8 cellular contexts compared by ENCODE assay signal in the genomic region with DNA sequence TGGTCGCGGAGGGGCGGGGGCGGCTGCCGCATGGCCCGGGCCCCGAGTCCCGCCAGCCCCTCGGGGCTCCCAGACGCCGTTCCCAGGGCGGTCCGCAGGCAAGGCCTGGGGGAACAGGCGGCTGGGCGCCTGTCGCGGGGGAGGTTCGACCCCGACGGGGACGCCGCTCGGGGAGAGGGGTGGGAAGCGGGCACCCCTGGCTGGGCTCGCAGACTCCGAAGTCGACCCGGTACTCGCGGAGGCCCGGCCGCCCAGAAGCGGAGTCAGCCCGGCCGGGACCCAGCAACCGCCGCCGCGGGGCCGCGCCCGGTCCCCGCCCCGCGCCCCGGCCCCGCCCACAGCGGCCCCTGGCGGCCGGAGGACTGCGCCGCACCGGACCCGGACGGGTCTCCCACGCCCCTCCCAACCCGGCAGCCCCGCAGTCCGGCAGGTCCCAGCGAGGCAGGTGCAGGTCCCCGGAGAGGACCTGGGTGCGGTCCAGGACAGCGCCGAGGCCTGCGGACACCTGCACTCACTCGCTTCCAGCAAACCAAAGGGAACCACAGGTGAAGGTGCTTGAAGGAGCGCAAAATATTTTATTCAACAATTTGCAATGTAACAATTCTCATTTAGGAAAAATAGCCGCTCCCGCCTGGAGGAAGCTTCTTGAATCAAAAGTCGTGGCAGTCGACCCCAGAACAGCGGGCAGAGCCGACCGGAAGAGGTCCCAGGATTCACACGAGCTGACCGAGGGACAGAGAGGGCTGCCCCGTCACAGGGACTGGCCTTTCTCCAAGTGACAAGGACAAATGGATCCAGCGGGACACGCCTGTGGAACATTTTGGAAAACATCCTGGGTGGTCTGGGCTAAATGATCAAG. TPM values are rescaled to one million over a fixed set of nuclear protein-coding genes. Genes with fewer than 3 reads are reported as not detected.
DNase-seq lines count a peak whose midpoint lies in the region; ATAC-seq and TF ChIP-seq lines count a peak whose summit lies in the region.

A gene with protein sequence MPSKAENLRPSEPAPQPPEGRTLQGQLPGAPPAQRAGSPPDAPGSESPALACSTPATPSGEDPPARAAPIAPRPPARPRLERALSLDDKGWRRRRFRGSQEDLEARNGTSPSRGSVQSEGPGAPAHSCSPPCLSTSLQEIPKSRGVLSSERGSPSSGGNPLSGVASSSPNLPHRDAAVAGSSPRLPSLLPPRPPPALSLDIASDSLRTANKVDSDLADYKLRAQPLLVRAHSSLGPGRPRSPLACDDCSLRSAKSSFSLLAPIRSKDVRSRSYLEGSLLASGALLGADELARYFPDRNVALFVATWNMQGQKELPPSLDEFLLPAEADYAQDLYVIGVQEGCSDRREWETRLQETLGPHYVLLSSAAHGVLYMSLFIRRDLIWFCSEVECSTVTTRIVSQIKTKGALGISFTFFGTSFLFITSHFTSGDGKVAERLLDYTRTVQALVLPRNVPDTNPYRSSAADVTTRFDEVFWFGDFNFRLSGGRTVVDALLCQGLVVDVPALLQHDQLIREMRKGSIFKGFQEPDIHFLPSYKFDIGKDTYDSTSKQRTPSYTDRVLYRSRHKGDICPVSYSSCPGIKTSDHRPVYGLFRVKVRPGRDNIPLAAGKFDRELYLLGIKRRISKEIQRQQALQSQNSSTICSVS (minus strand): TSS at position 296 of the 859 bp plus-strand sequence. CDS start 426 bp downstream, outside the sequence.

- H3K4me2 ChIP-seq in mesenchymal stem cell (ENCODE audit: low read length, poor library complexity, severe bottlenecking): peak within 1 kb of the TSS; percentile 90

- H2AFZ ChIP-seq in mesenchymal stem cell (ENCODE audit: low read depth, low read length): peak within 1 kb of the TSS; percentile 15

- WGBS in mesenchymal stem cell: 10% methylated on average over 59 of the region's 79 CpGs

- ATAC-seq in HG02970 (IDR thresholded peaks at IDR 0.05; ENCODE audit: low FRiP score, unreplicated experiment): peak; percentile 61

- no peaks in the 10 kb centered on the region for H3K9me3 ChIP-seq in effector memory CD4-positive, alpha-beta T cell (ENCODE audit: control insufficient read depth, low read length)
- H3K9me3 ChIP-seq in mesenchymal stem cell (ENCODE audit: control insufficient read depth, low read length): no peaks in the 10 kb centered on the region

- H3K27ac ChIP-seq in 22Rv1: peak within 1 kb of the TSS; percentile 70
- H3K27ac ChIP-seq in effector memory CD4-positive, alpha-beta T cell (ENCODE audit: insufficient read depth, low read length, poor library complexity, severe bottlenecking): peak within 1 kb of the TSS; percentile 71
- no peak within 1 kb of the TSS for H3K27ac ChIP-seq in mesenchymal stem cell (ENCODE audit: low read length, poor library complexity, severe bottlenecking)

- H3K23ac ChIP-seq in mesenchymal stem cell (ENCODE audit: low read length in 2 of 2): peak within 1 kb of the TSS; percentile 15 to 95

- no peak within 1 kb of the TSS for H2BK5ac ChIP-seq in mesenchymal stem cell (ENCODE audit: low read depth, low read length, poor library complexity, severe bottlenecking)

- peak within 1 kb of the TSS; percentile 87 for H3K9ac ChIP-seq in mesenchymal stem cell (ENCODE audit: low read length)

- peaks cover 35% of the 10 kb centered on the region for H3K79me1 ChIP-seq in mesenchymal stem cell (replicated peaks; ENCODE audit: low read length, poor library complexity, severe bottlenecking)

- H4K8ac ChIP-seq in mesenchymal stem cell (ENCODE audit: low read length): no peak within 1 kb of the TSS

- H3K4ac ChIP-seq in mesenchymal stem cell (ENCODE audit: low read depth in 1 of 2, low read length in 2 of 2): peak within 1 kb of the TSS in 1 of 2 experiments; percentile 95

- TF ChIP-seq CTCF in 22Rv1 (IDR thresholded peaks at IDR 0.05) (peak; percentile 98), GM13977 (IDR thresholded peaks at IDR 0.05; ENCODE audit: extremely low read depth, insufficient read depth, missing control alignments) (peak; percentile 75)

- peak within 1 kb of the TSS; percentile 61 for H3K4me3 ChIP-seq in effector memory CD4-positive, alpha-beta T cell (ENCODE audit: insufficient read depth, low read depth, low read length, poor library complexity, severe bottlenecking)
- H3K4me3 ChIP-seq in mesenchymal stem cell (ENCODE audit: insufficient read depth in 1 of 2, low read depth in 1 of 2, low read length in 2 of 2): peak within 1 kb of the TSS; percentile 84 to 91

- H2AK5ac ChIP-seq in mesenchymal stem cell (ENCODE audit: low read length, severe bottlenecking): no peak within 1 kb of the TSS

- DNase-seq in GM13977 (ENCODE audit: low spot score) (peak; percentile 98), NCI-H345 (lab: John Stamatoyannopoulos, UW) (peak; percentile 75), mesenchymal stem cell (peak; percentile 70)
- DNase-seq in activated CD8-positive, alpha-beta memory T cell treated with anti-CD3 and anti-CD28 coated beads for 1 hour (ENCODE audit: extremely low read depth in 1 of 2, low read depth in 1 of 2): peak; percentile 45 to 82
- peak; percentile 63 to 74 (median 71) for DNase-seq in effector memory CD4-positive, alpha-beta T cell
- peak; percentile 75 for DNase-seq in stimulated activated CD8-positive, alpha-beta memory T cell treated with anti-CD3 and anti-CD28 coated beads, Interleukin-12 subunit alpha, Interleukin-12 subunit beta, amount 100 ng/mL, for 4 hours (ENCODE audit: low read depth)

- H2BK12ac ChIP-seq in mesenchymal stem cell (ENCODE audit: low read length in 2 of 2): peak within 1 kb of the TSS in 1 of 2 experiments; percentile 45

- H3K4me1 ChIP-seq in effector memory CD4-positive, alpha-beta T cell (ENCODE audit: control insufficient read depth, insufficient read depth, low read length, poor library complexity, severe bottlenecking): peaks cover 18% of the 10 kb centered on the region
- H3K4me1 ChIP-seq in mesenchymal stem cell (ENCODE audit: control insufficient read depth, insufficient read depth, low read depth, low read length): peaks cover 43% of the 10 kb centered on the region

- H2BK120ac ChIP-seq in mesenchymal stem cell (ENCODE audit: low read depth, low read length): peak within 1 kb of the TSS; percentile 11

- no peak within 1 kb of the TSS for H2BK15ac ChIP-seq in mesenchymal stem cell (ENCODE audit: low read depth, poor library complexity, severe bottlenecking)

- peak within 1 kb of the TSS; percentile 56 for H4K91ac ChIP-seq in mesenchymal stem cell (ENCODE audit: low read length)

- peaks cover 21% of the 10 kb centered on the region for H3K36me3 ChIP-seq in effector memory CD4-positive, alpha-beta T cell (ENCODE audit: control insufficient read depth, insufficient read depth, low read length)
- H3K36me3 ChIP-seq in mesenchymal stem cell (ENCODE audit: control insufficient read depth in 1 of 2, insufficient read depth in 2 of 2, low read depth in 1 of 2, low read length in 2 of 2): peaks cover 53 to 67% of the 10 kb centered on the region in 2 experiments

- peak within 1 kb of the TSS; percentile 30 to 86 for H3K18ac ChIP-seq in mesenchymal stem cell (ENCODE audit: low read depth in 1 of 2, low read length in 2 of 2)

- in situ Hi-C loops in GM13977 (cut with MboI; ENCODE audit: low pct_unique_long_range_greater_than_20kb, low sequenced_read_pairs, unreplicated experiment): no loop called here

- peak within 1 kb of the TSS in 1 of 2 experiments; percentile 96 for H3K14ac ChIP-seq in mesenchymal stem cell (ENCODE audit: low read length in 2 of 2)

- no peaks in the 10 kb centered on the region for H3K27me3 ChIP-seq in effector memory CD4-positive, alpha-beta T cell (replicated peaks; ENCODE audit: control insufficient read depth, insufficient read depth, low read length, poor library complexity, severe bottlenecking)
- H3K27me3 ChIP-seq in mesenchymal stem cell (ENCODE audit: control insufficient read depth in 1 of 2, insufficient read depth in 1 of 2, low read length in 2 of 2): no peaks in the 10 kb centered on the region

RNA-seq across cellular contexts. Expression of the gene that starts here (rescaled TPM):
- polyA plus RNA-seq in mesenchymal stem cell (2013, experiment 1 of 2): 8.2 TPM
- 7.7 TPM for polyA plus RNA-seq in mesenchymal stem cell (2013, experiment 2 of 2)
